ENCODE assay signal across 20 cellular contexts in genomic region chr9:126217121-126217520, GRCh38.
"Had no signal": no experiment of that assay in that cellular context is flagged by ENCODE, and none has a peak within 500 bp of the region (broad histone marks: within the 10 kb centered on the region; RNA-seq: fewer than 3 reads in every experiment).

No MANE protein-coding gene starts in this region.

- H3K4me3 ChIP-seq: SK-N-MC had no signal

- H3K27ac ChIP-seq: SK-N-MC had no signal

- DNase-seq: activated B cell treated with CpG ODN at 0.5 μM for 24 hours; activated CD4-positive, alpha-beta T cell treated with anti-CD3 and anti-CD28 coated beads for 1 hour; activated CD4-positive, alpha-beta T cell treated with anti-CD3 and anti-CD28 coated beads, Interleukin-2, amount 50 U/mL, for 48 hours; activated gamma-delta T cell; activated naive CD4-positive, alpha-beta T cell treated with anti-CD3 and anti-CD28 coated beads for 36 hours; activated T-cell treated with anti-CD3 and anti-CD28 coated beads for 4 hours; activated T-cell treated with anti-CD3 and anti-CD28 coated beads, Interleukin-2, amount 50 U/mL, for 48 hours; amygdala; KG1; MV-4-11; NCI-H1092 treated with DMSO at 0.1 percent for 48 hours; NCI-H1417 treated with DMSO at 0.1 percent for 48 hours; NCI-H1694; NCI-H2029; NCI-H524 treated with DMSO at 0.1 percent for 48 hours; NCI-H82; RPMI8226; T-cell; T-helper 2 cell had no signal
